8 cellular contexts compared by ENCODE assay signal in the genomic region with DNA sequence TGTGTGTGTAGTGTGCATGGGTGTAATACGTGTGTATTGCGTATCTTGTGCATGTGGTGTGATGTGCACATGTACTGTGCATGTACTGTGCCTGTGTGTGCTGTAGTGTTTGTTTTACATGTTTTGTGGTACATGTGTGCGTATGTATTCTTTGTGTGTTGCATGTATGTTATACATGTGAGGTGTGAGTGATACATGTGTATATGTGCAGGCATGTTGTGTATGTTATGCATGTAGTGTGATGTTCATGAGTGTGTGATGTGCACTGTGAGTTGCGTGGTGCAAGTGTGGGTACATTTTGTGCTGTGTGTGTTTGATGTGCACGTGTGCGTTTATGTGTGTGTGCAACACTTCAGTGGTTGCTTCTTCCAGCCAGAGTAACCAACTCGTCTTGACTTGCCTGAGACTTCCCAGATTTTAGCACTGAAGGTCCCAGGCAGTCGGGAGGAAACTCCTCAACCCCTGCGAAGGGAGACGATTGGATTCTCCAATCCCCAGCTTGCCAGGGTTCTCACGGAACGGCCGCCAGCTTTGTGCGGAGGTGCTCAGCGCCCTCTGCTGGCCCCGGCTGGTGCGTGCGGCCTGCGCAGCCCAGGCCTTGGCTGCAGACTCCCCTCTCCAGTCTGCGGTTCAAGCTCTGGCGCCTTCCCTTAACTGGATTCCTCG. TPM values are rescaled to one million over a fixed set of nuclear protein-coding genes. Genes with fewer than 3 reads are reported as not detected.
DNase-seq lines count a peak whose midpoint lies in the region; ATAC-seq and TF ChIP-seq lines count a peak whose summit lies in the region.

No MANE protein-coding gene starts in this region.

- H4K20me1 ChIP-seq in GM23338 (replicated peaks; ENCODE audit: insufficient read depth) = no peaks in the 10 kb centered on the region

- H3K4me3 Mint-ChIP-seq in GM23338 = no peak overlapping the region
- no peak overlapping the region for H3K4me3 Mint-ChIP-seq in activated naive CD8-positive, alpha-beta T cell treated with anti-CD3 and anti-CD28 coated beads, Interleukin-2, amount 50 U/mL, for 24 hours

- H3K27ac Mint-ChIP-seq in GM23338 = no peak overlapping the region
- no peak overlapping the region for H3K27ac Mint-ChIP-seq in activated naive CD8-positive, alpha-beta T cell treated with anti-CD3 and anti-CD28 coated beads, Interleukin-2, amount 50 U/mL, for 24 hours

- H3K27me3 ChIP-seq in GM23338 (ENCODE audit: insufficient read depth) = no peaks in the 10 kb centered on the region
- no peaks in the 10 kb centered on the region for H3K27me3 ChIP-seq in Panc1 (ENCODE audit: control insufficient read depth, insufficient read depth, low read length)
- H3K27me3 ChIP-seq in right atrium auricular region = no peaks in the 10 kb centered on the region

- BruUV-seq in Panc1 (replicated peaks; lab: Mats Ljungman, UMichigan) = no TSS peak

- H3K9me3 Mint-ChIP-seq in GM23338 = no peaks in the 10 kb centered on the region
- H3K9me3 Mint-ChIP-seq in activated naive CD8-positive, alpha-beta T cell treated with anti-CD3 and anti-CD28 coated beads, Interleukin-2, amount 50 U/mL, for 24 hours = no peaks in the 10 kb centered on the region

- H3K4me1 Mint-ChIP-seq in GM23338 = peaks cover 13% of the 10 kb centered on the region
- no peaks in the 10 kb centered on the region for H3K4me1 Mint-ChIP-seq in activated naive CD8-positive, alpha-beta T cell treated with anti-CD3 and anti-CD28 coated beads, Interleukin-2, amount 50 U/mL, for 24 hours

- H3F3A ChIP-seq in GM23338 (replicated peaks; ENCODE audit: low read depth) = no peaks in the 10 kb centered on the region

- H2AFZ ChIP-seq in GM23338 = peak overlapping the region; percentile 91; the same call in 1 of the 2 replicates

- no peaks in the 10 kb centered on the region for H3K36me3 Mint-ChIP-seq in GM23338 (ENCODE audit: low read depth)
- no peaks in the 10 kb centered on the region for H3K36me3 Mint-ChIP-seq in activated naive CD8-positive, alpha-beta T cell treated with anti-CD3 and anti-CD28 coated beads, Interleukin-2, amount 50 U/mL, for 24 hours (ENCODE audit: low read depth)

- TF ChIP-seq CTCF in GM23338 (conservative IDR thresholded peaks at IDR 0.05; ENCODE audit: low read depth in 2 of 2) (peak; percentile 94 to 100), Panc1 (IDR thresholded peaks at IDR 0.05) (peak; percentile 93), right atrium auricular region (IDR thresholded peaks at IDR 0.05) (peak; percentile 93 to 98)

- ATAC-seq in GM23338 (peak; percentile 93), Panc1 (peak; percentile 89)
- ATAC-seq in activated naive CD8-positive, alpha-beta T cell treated with anti-CD3 and anti-CD28 coated beads, Interleukin-2, amount 50 U/mL, for 24 hours = peak; percentile 66

- H3K9me3 ChIP-seq in Panc1 (ENCODE audit: control insufficient read depth, insufficient read depth, low read depth, low read length) = no peaks in the 10 kb centered on the region
- no peaks in the 10 kb centered on the region for H3K9me3 ChIP-seq in right atrium auricular region

- peak; percentile 40 for DNase-seq in CMK (ENCODE audit: low read depth)
- peak; percentile 90 for DNase-seq in GM23338 (ENCODE audit: low spot score)
- peak; percentile 45 for DNase-seq in Panc1 (ENCODE audit: low read depth, low spot score)
- peak; percentile 75 for DNase-seq in activated naive CD8-positive, alpha-beta T cell treated with anti-CD3 and anti-CD28 coated beads, Interleukin-2, amount 50 U/mL, for 24 hours
- DNase-seq in right atrium auricular region (ENCODE audit: low spot score) = peak; percentile 84
- peak; percentile 56 for DNase-seq in skeletal muscle cell (ENCODE audit: low read depth)
- no peak for DNase-seq in DMS53 treated with DMSO at 0.1 percent for 48 hours (lab: John Stamatoyannopoulos, UW; ENCODE audit: unreplicated experiment)
- DNase-seq in NCI-H2029 treated with DMSO at 0.1 percent for 48 hours (lab: John Stamatoyannopoulos, UW) = no peak

- H3K9me2 ChIP-seq in GM23338 (ENCODE audit: insufficient read depth) = 0 out of 2 replicates have a peak, but pooled peaks cover 3% of the 10 kb centered on the region

- H3K36me3 ChIP-seq in GM23338 (ENCODE audit: insufficient read depth) = no peaks in the 10 kb centered on the region
- H3K36me3 ChIP-seq in Panc1 (ENCODE audit: control insufficient read depth, insufficient read depth, low read length) = no peaks in the 10 kb centered on the region
- peaks cover 18% of the 10 kb centered on the region for H3K36me3 ChIP-seq in right atrium auricular region

- no peaks in the 10 kb centered on the region for H3K4me1 ChIP-seq in GM23338 (ENCODE audit: insufficient read depth)
- peaks cover 12% of the 10 kb centered on the region for H3K4me1 ChIP-seq in Panc1 (ENCODE audit: control insufficient read depth, insufficient read depth, low read length)
- H3K4me1 ChIP-seq in right atrium auricular region = peaks cover 0 to 38% of the 10 kb centered on the region in 2 donors

- no peak overlapping the region for H3K27ac ChIP-seq in GM23338 (ENCODE audit: low read depth)
- H3K27ac ChIP-seq in Panc1 (ENCODE audit: low read length) = no peak overlapping the region; the same call in 1 of the 2 replicates
- no peak overlapping the region for H3K27ac ChIP-seq in right atrium auricular region

- CTCF ChIA-PET in Panc1 (lab: Charles Lee) = interaction anchor here (0.7 to 0.9 kb wide), 2 partner anchors 129 to 130 kb away, joined by 3 to 4 read pairs; no protein-coding TSS in a partner anchor

- H3K4me3 ChIP-seq in GM23338 (no peak overlapping the region), Panc1 (ENCODE audit: low read depth in 2 of 2, low read length in 2 of 2) (peak overlapping the region in 1 of 2 experiments; percentile 14; a peak in 1 of 4 replicates), right atrium auricular region (peak overlapping the region; percentile 50 to 52), skeletal muscle cell (ENCODE audit: low read depth, low read length) (peak overlapping the region; percentile 40)

- intact Hi-C loops in Panc1 (cut with micrococcal nuclease; ENCODE audit: unreplicated experiment) = loop anchor here (1.0 to 10.0 kb wide), 2 partner anchors 130 to 363 kb away; no protein-coding TSS in a partner anchor

- H3K27me3 Mint-ChIP-seq in GM23338 (ENCODE audit: insufficient read depth, low read depth, poor library complexity) = peaks cover 2% of the 10 kb centered on the region
- H3K27me3 Mint-ChIP-seq in activated naive CD8-positive, alpha-beta T cell treated with anti-CD3 and anti-CD28 coated beads, Interleukin-2, amount 50 U/mL, for 24 hours = peaks cover 13% of the 10 kb centered on the region

- H3K4me2 ChIP-seq in GM23338 = peak overlapping the region; percentile 61; the same call in 1 of the 2 replicates

- in situ Hi-C loops in Panc1 (cut with HindIII; ENCODE audit: low pct_unique_long_range_greater_than_20kb, low sequenced_read_pairs) = no loop called here

- no peaks in the 10 kb centered on the region for H3K79me2 ChIP-seq in GM23338 (replicated peaks; ENCODE audit: insufficient read depth)

- POLR2A ChIA-PET in Panc1 (lab: Charles Lee) = interaction anchor here (0.6 kb wide), 1 partner anchor 118 kb away, joined by 8 read pairs; no protein-coding TSS in a partner anchor

TF ChIP-seq in GM23338, 12 proteins besides CTCF, POLR2A, EP300 and RAD21 (continues in another document):
- TF ChIP-seq, protein P1, sequence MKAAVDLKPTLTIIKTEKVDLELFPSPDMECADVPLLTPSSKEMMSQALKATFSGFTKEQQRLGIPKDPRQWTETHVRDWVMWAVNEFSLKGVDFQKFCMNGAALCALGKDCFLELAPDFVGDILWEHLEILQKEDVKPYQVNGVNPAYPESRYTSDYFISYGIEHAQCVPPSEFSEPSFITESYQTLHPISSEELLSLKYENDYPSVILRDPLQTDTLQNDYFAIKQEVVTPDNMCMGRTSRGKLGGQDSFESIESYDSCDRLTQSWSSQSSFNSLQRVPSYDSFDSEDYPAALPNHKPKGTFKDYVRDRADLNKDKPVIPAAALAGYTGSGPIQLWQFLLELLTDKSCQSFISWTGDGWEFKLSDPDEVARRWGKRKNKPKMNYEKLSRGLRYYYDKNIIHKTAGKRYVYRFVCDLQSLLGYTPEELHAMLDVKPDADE (IDR thresholded peaks at IDR 0.05) = no peak
- no peak for TF ChIP-seq ZNF331 (CRISPR knock-in tag; IDR thresholded peaks at IDR 0.05; ENCODE audit: low read depth)
- TF ChIP-seq CREB1 (CRISPR knock-in tag; IDR thresholded peaks at IDR 0.05; ENCODE audit: low read depth) = no peak

RNA-seq across cellular contexts. Expression of gene GALNT15, which starts 3.6 kb away (rescaled TPM):
- total RNA-seq in GM23338 (2014; rRNA removed; shearing (Covaris generic)) = 0.35 TPM in 1 of 2 replicates, not detected in the other
- 0.06 TPM in 1 of 2 replicates, not detected in the other for polyA plus RNA-seq in GM23338 (2016; fragmentation: Nextera tagmentation; extraction: Ambion mirVana)
- total RNA-seq in Panc1 (2021; ENCODE audit: unreplicated experiment) = 0.10 TPM
- polyA plus RNA-seq in Panc1 (2012; ENCODE audit: insufficient read length) = not detected
- total RNA-seq in right atrium auricular region = 10 to 100 TPM; 21.7 to 83.1 TPM

Comparison
In these comparisons a context has a peak if more than half of its experiments do, and no peak if none do; other contexts are left out.
1. DNase-seq: peak in CMK (single experiment), GM23338 (single experiment), Panc1 (single experiment), activated naive CD8-positive, alpha-beta T cell treated with anti-CD3 and anti-CD28 coated beads, Interleukin-2, amount 50 U/mL, for 24 hours (single experiment), right atrium auricular region (single experiment) and skeletal muscle cell (single experiment); none in DMS53 treated with DMSO at 0.1 percent for 48 hours (single experiment) and NCI-H2029 treated with DMSO at 0.1 percent for 48 hours (single experiment).
2. RNA of gene GALNT15, which starts 3.6 kb away (total RNA-seq): 21.7 to 83.1 TPM in right atrium auricular region; 0.35 TPM in GM23338 and 0.10 TPM in Panc1 (single experiment); every median in the first group is over 10 times any median in the second.
3. Peak in every context shown above with its lines, with median percentiles within 50 percentile points of each other: ATAC-seq and CTCF ChIP-seq.